ENCODE assay signal across 18 cellular contexts in the genomic region with DNA sequence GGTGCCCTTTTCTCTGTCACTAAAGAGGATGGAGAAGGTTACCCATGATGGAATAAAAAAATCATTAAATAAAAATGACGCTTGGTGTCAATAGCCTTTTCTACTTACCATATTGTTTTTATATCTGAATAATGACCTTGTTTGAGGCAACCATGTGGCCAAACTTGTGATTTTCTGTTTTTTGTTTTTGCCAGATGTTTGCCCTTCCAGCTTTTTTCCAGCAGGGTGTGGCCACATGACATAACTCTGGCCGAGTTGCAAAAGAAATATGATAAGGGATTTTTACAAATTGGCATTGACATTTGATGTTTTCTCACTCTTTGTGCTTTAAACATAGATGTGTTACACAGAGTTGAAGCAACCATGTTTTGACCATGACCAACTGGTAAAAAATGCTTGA. TPM values are rescaled to one million over a fixed set of nuclear protein-coding genes. Genes with fewer than 3 reads are reported as not detected.
A peak's percentile ranks its signal among the peaks of the same experiment; 100 is the strongest.
DNase-seq lines count a peak whose midpoint lies in the region; ATAC-seq and TF ChIP-seq lines count a peak whose summit lies in the region.
"Had no signal": no experiment of that assay in that cellular context is flagged by ENCODE, and none has a peak within 500 bp of the region (broad histone marks: within the 10 kb centered on the region; RNA-seq: fewer than 3 reads in every experiment).

No MANE protein-coding gene starts in this region.

- peaks cover 10% of the 10 kb centered on the region for H3K9me3 Mint-ChIP-seq in osteocyte (ENCODE audit: unreplicated experiment)
- peaks cover 3 to 8% (median 3%) of the 10 kb centered on the region in 3 donors for H3K9me3 Mint-ChIP-seq in T-cell

- H3K4me3 ChIP-seq in adipocyte (ENCODE audit: low read length) = no peak overlapping the region
- H3K4me3 ChIP-seq: GM23248 had no signal

- no peaks in the 10 kb centered on the region for H3K27me3 ChIP-seq in adipocyte (replicated peaks; ENCODE audit: control insufficient read depth, insufficient read depth, low read length)

- H3K36me3 Mint-ChIP-seq in osteocyte (ENCODE audit: unreplicated experiment) = no peaks in the 10 kb centered on the region
- H3K36me3 Mint-ChIP-seq in T-cell = no peaks in the 10 kb centered on the region
- H3K36me3 Mint-ChIP-seq: CD4-positive, alpha-beta memory T cell had no signal

- no peaks in the 10 kb centered on the region for H3K4me1 ChIP-seq in adipocyte (ENCODE audit: control insufficient read depth, insufficient read depth, low read length)

- H3K9ac ChIP-seq in adipocyte (ENCODE audit: low read length) = no peak overlapping the region
- H3K9ac ChIP-seq: GM23248 had no signal

- CTCF ChIA-PET in T-cell (lab: Charles Lee) = no interaction called here

- no peaks in the 10 kb centered on the region for H3K36me3 ChIP-seq in adipocyte (ENCODE audit: control insufficient read depth, insufficient read depth, low read length, severe bottlenecking)

- H3K27me3 Mint-ChIP-seq in osteocyte (ENCODE audit: unreplicated experiment) (no peaks in the 10 kb centered on the region), T-cell (no peaks in the 10 kb centered on the region)
- H3K27me3 Mint-ChIP-seq: CD4-positive, alpha-beta memory T cell had no signal

- H3K9me3 ChIP-seq in adipocyte (ENCODE audit: control insufficient read depth, low read length) = no peaks in the 10 kb centered on the region

- TF ChIP-seq CTCF in osteocyte (IDR thresholded peaks at IDR 0.05) = no peak

- H3K4me3 Mint-ChIP-seq in osteocyte (ENCODE audit: unreplicated experiment) = no peak overlapping the region
- H3K4me3 Mint-ChIP-seq in T-cell = no peak overlapping the region
- H3K4me3 Mint-ChIP-seq: CD4-positive, alpha-beta memory T cell had no signal

- peaks cover 18% of the 10 kb centered on the region for H3K4me1 Mint-ChIP-seq in osteocyte (ENCODE audit: unreplicated experiment)
- no peaks in the 10 kb centered on the region for H3K4me1 Mint-ChIP-seq in T-cell
- H3K4me1 Mint-ChIP-seq: CD4-positive, alpha-beta memory T cell had no signal

- H3K27ac Mint-ChIP-seq in osteocyte (ENCODE audit: unreplicated experiment) (peak overlapping the region; percentile 9), T-cell (no peak overlapping the region)
- H3K27ac Mint-ChIP-seq: CD4-positive, alpha-beta memory T cell had no signal

- POLR2A ChIA-PET in T-cell (lab: Charles Lee) = no interaction called here

- ATAC-seq in GM18520 (IDR thresholded peaks at IDR 0.05; ENCODE audit: unreplicated experiment) (no peak), T-cell (replicated peaks in 1 of 4) (no peak), HG03139 (IDR thresholded peaks at IDR 0.05; ENCODE audit: unreplicated experiment) (no peak)

- peak; percentile 47 for DNase-seq in adipocyte (ENCODE audit: low read depth)
- DNase-seq in fibroblast of peridontal ligament (ENCODE audit: extremely low read depth) = peak; percentile 18
- no peak for DNase-seq in osteocyte (ENCODE audit: extremely low spot score, unreplicated experiment)
- no peak for DNase-seq in T-cell
- DNase-seq: C1 segment of cervical spinal cord; Calu3; CD4-positive, alpha-beta memory T cell; COR-L47; DMS53; DMS79 treated with DMSO at 0.1 percent for 48 hours; GF-D8; GM23248; H7; HCEC 1CT had no signal

RNA-seq across cellular contexts. Expression of gene EPHA3, which starts 39.7 kb away (rescaled TPM):
- 0.94 and 1.6 TPM in 2 replicates for total RNA-seq in osteocyte
- not detected for total RNA-seq in T-cell
- total RNA-seq: A172; CD4-positive, alpha-beta memory T cell; Daoy had no signal

Comparison
In these comparisons a context has a peak if more than half of its experiments do, and no peak if none do; other contexts are left out.
1. DNase-seq: peak in adipocyte (single experiment) and fibroblast of peridontal ligament (single experiment); none in osteocyte (single experiment) and T-cell (0 of 34).